20 cellular contexts compared by ENCODE assay signal in the genomic region with DNA sequence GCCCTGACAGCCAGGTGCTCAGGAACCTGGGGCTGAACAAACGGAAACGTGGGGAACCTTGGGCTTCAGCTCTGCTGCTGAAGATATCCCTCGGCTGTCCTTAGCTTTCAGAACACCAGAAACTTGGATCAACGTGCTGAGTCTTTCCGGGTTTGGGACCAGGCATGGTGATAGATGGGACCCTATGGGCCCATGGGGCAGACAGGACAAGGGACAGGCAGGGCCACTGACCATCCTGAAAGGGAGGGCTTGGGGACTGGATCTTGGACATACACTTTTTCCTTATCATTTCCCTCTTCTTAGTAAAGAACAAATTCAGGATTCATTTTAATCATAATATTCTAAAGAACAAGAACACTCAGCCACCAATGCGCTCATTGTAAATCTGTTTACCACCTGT.
"Had no signal": no experiment of that assay in that cellular context is flagged by ENCODE, and none has a peak within 500 bp of the region (broad histone marks: within the 10 kb centered on the region; RNA-seq: fewer than 3 reads in every experiment).

No MANE protein-coding gene starts in this region.

- DNase-seq: activated gamma-delta T cell had no signal

- H3K4me3 ChIP-seq: colonic mucosa, esophagus squamous epithelium, hepatocyte, lower lobe of right lung, right atrium auricular region, testis, transverse colon had no signal

- H2AFZ ChIP-seq: hepatocyte, parathyroid adenoma had no signal

- H3K9ac ChIP-seq: parathyroid adenoma had no signal

- H3K9me3 ChIP-seq: colonic mucosa, esophagus squamous epithelium, lower lobe of right lung, neutrophil, right atrium auricular region, testis, transverse colon had no signal

- H3K36me3 Mint-ChIP-seq: natural killer cell treated with Interleukin-12 subunit alpha and Interleukin-12 subunit beta and Interleukin-15 and Interleukin-18, amount 100 ng/mL, for 72 hours had no signal

- H3K4me1 ChIP-seq: colonic mucosa, testis, transverse colon had no signal

- FAIRE-seq: bronchial epithelial cell, endometrium, frontal cortex had no signal

- H3K27ac ChIP-seq: colonic mucosa, epithelial cell of prostate, esophagus squamous epithelium, hepatocyte, lower lobe of right lung, neutrophil, parathyroid adenoma, right atrium auricular region, testis, transverse colon, VCaP had no signal

- H3K4me2 ChIP-seq: hepatocyte had no signal

- H3K27ac Mint-ChIP-seq: activated CD4-positive, alpha-beta memory T cell treated with anti-CD3 and anti-CD28 coated beads, Interleukin-2, amount 10 ng/mL, durations not matched to agents 7 days and 5 days; activated naive CD8-positive, alpha-beta T cell treated with anti-CD3 and anti-CD28 coated beads, Interleukin-2, amount 50 U/mL, for 24 hours; activated T-cell treated with anti-CD3 and anti-CD28 coated beads, Interleukin-2, amount 50 U/mL, for 24 hours; natural killer cell treated with Interleukin-12 subunit alpha and Interleukin-12 subunit beta and Interleukin-15 and Interleukin-18, amount 100 ng/mL, for 72 hours; T-helper 1 cell treated with Interleukin-12 subunit alpha and Interleukin-12 subunit beta and Interleukin-4 antibody, amounts not matched to agents 30 μg/mL and 1 μg/mL, for 36 hours had no signal

- H3K27me3 ChIP-seq: colonic mucosa, esophagus squamous epithelium, hepatocyte, neutrophil, right atrium auricular region, testis, transverse colon had no signal

- H3K79me2 ChIP-seq: hepatocyte, parathyroid adenoma had no signal

- H3K9me3 Mint-ChIP-seq: activated CD4-positive, alpha-beta memory T cell treated with anti-CD3 and anti-CD28 coated beads, Interleukin-2, amount 10 ng/mL, durations not matched to agents 7 days and 5 days; activated naive CD8-positive, alpha-beta T cell treated with anti-CD3 and anti-CD28 coated beads, Interleukin-2, amount 50 U/mL, for 24 hours; activated T-cell treated with anti-CD3 and anti-CD28 coated beads, Interleukin-2, amount 50 U/mL, for 24 hours; natural killer cell treated with Interleukin-12 subunit alpha and Interleukin-12 subunit beta and Interleukin-15 and Interleukin-18, amount 100 ng/mL, for 72 hours; T-helper 1 cell treated with Interleukin-12 subunit alpha and Interleukin-12 subunit beta and Interleukin-4 antibody, amounts not matched to agents 30 μg/mL and 1 μg/mL, for 36 hours had no signal
